19 cellular contexts compared by ENCODE assay signal in the genomic region with DNA sequence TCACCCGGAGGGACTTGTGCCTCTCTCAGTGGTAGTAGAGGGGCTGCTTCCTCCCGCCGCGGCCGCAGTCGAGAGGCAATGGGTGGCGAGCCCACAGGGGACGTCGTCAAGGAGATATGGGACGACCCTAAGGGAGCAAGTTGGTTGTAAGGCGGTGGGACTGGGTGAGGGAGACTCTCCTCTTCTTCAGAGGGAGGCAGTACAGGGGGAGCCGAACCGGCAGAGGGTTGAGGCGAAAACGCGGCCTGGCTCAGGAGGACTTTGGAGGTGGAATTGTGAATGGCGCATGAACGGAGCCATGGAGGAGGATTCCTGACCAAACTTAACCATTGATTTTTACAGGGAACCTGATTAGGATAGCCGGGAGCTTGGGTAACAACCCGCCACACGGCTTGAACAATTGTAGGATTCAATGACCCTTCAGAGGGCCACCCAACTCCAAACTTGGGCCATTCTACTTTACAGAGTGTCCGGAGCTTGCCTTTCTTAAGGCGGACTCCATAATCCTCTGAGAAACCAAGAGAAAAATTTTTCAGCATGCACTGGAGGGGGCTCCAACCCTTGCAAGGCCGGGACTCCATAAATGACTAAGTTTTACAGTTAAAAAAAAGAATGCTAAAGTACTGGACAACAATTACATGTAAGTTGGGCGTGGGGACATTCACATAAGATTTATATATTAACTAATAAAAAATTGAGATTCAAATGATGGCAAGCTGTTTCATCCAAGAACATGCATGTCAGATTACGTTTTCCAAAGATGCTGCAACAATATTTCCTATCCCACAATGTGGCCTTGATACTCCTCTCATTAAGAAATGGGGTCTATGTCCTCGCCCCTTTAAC. TPM values are rescaled to one million over a fixed set of nuclear protein-coding genes. Genes with fewer than 3 reads are reported as not detected.
DNase-seq lines count a peak whose midpoint lies in the region; ATAC-seq and TF ChIP-seq lines count a peak whose summit lies in the region.
"Had no signal": no experiment of that assay in that cellular context is flagged by ENCODE, and none has a peak within 500 bp of the region (broad histone marks: within the 10 kb centered on the region; RNA-seq: fewer than 3 reads in every experiment).

No MANE protein-coding gene starts in this region.

- H3K27ac Mint-ChIP-seq in T-helper 17 cell, result peak overlapping the region; percentile 59
- H3K27ac Mint-ChIP-seq in activated CD8-positive, alpha-beta T cell treated with anti-CD3 and anti-CD28 coated beads for 36 hours, result no peak overlapping the region
- H3K27ac Mint-ChIP-seq: activated CD4-positive, alpha-beta T cell treated with anti-CD3 and anti-CD28 coated beads, Interleukin-2, amount 10 ng/mL, durations not matched to agents 7 days and 5 days; CD8-positive, alpha-beta T cell; stimulated activated effector memory CD8-positive, alpha-beta T cell treated with anti-CD3 and anti-CD28 coated beads, Interleukin-12 subunit alpha, Interleukin-12 subunit beta, amount 100 ng/mL, for 72 hours had no signal

- ATAC-seq in Right ventricle myocardium inferior (no peak), T-helper 17 cell (no peak), HG03175 (IDR thresholded peaks at IDR 0.05; ENCODE audit: unreplicated experiment) (no peak), GM21360 (IDR thresholded peaks at IDR 0.05; ENCODE audit: unreplicated experiment) (no peak)
- no peak for ATAC-seq in activated CD8-positive, alpha-beta T cell treated with anti-CD3 and anti-CD28 coated beads for 36 hours
- ATAC-seq: CD8-positive, alpha-beta T cell; left lobe of liver had no signal

- no peaks in the 10 kb centered on the region for H3K27me3 ChIP-seq in cardiac muscle cell
- H3K27me3 ChIP-seq: upper lobe of left lung had no signal

- peaks cover 6% of the 10 kb centered on the region for H3K4me1 Mint-ChIP-seq in T-helper 17 cell
- peaks cover 22% of the 10 kb centered on the region for H3K4me1 Mint-ChIP-seq in activated CD8-positive, alpha-beta T cell treated with anti-CD3 and anti-CD28 coated beads for 36 hours (ENCODE audit: low read depth)
- H3K4me1 Mint-ChIP-seq: naive B cell had no signal

- no peak for TF ChIP-seq CTCF in cardiac muscle cell (IDR thresholded peaks at IDR 0.05; ENCODE audit: low read depth, low read length)
- TF ChIP-seq CTCF in activated CD8-positive, alpha-beta T cell treated with anti-CD3 and anti-CD28 coated beads for 36 hours (IDR thresholded peaks at IDR 0.05), result no peak

- intact Hi-C loops in Right ventricle myocardium inferior (cut with DNase I), result no loop called here
- intact Hi-C loops in activated CD8-positive, alpha-beta T cell treated with anti-CD3 and anti-CD28 coated beads for 36 hours (cut with micrococcal nuclease), result no loop called here

- peaks cover 3% of the 10 kb centered on the region for H3K36me3 Mint-ChIP-seq in T-helper 17 cell (ENCODE audit: low read depth)
- H3K36me3 Mint-ChIP-seq in activated CD8-positive, alpha-beta T cell treated with anti-CD3 and anti-CD28 coated beads for 36 hours (ENCODE audit: low read depth), result no peaks in the 10 kb centered on the region
- H3K36me3 Mint-ChIP-seq: CD8-positive, alpha-beta T cell; naive B cell; stimulated activated effector memory CD8-positive, alpha-beta T cell treated with anti-CD3 and anti-CD28 coated beads, Interleukin-12 subunit alpha, Interleukin-12 subunit beta, amount 100 ng/mL, for 72 hours had no signal

- H3K27me3 Mint-ChIP-seq in T-helper 17 cell, result peaks cover 8% of the 10 kb centered on the region
- peaks cover 6% of the 10 kb centered on the region for H3K27me3 Mint-ChIP-seq in activated CD8-positive, alpha-beta T cell treated with anti-CD3 and anti-CD28 coated beads for 36 hours
- H3K27me3 Mint-ChIP-seq: central memory CD8-positive, alpha-beta T cell; naive B cell had no signal

- DNase-seq in cardiac muscle cell (ENCODE audit: low read depth in 1 of 2, low spot score in 1 of 2) (peak in 1 of 2 donors; percentile 40), Right ventricle myocardium inferior (ENCODE audit: missing footprints) (no peak), T-helper 17 cell (no peak), islet precursor cell (peak; percentile 82), COR-L47 (lab: John Stamatoyannopoulos, UW) (no peak)
- DNase-seq in activated CD8-positive, alpha-beta T cell treated with anti-CD3 and anti-CD28 coated beads for 36 hours, result no peak
- DNase-seq: activated CD4-positive, alpha-beta T cell treated with anti-CD3 and anti-CD28 coated beads, Interleukin-2, amount 10 ng/mL, durations not matched to agents 7 days and 5 days; activated T-cell treated with anti-CD3 and anti-CD28 coated beads, Interleukin-2, amount 50 U/mL, for 4 hours; CD8-positive, alpha-beta T cell; KG1; naive B cell; NCI-H510A treated with DMSO at 0.1 percent for 48 hours had no signal

- peak overlapping the region; percentile 26 for H3K4me3 ChIP-seq in cardiac muscle cell
- H3K4me3 ChIP-seq: upper lobe of left lung had no signal

- POLR2A ChIA-PET in activated CD8-positive, alpha-beta T cell treated with anti-CD3 and anti-CD28 coated beads for 36 hours (lab: Charles Lee), result interaction anchor here (0.8 kb wide), 1 partner anchor 11 kb away, joined by 3 read pairs; no protein-coding TSS in a partner anchor

- H3K36me3 ChIP-seq in cardiac muscle cell, result no peaks in the 10 kb centered on the region
- H3K36me3 ChIP-seq: upper lobe of left lung had no signal

- H3K9me3 ChIP-seq in cardiac muscle cell (ENCODE audit: low read depth) (no peaks in the 10 kb centered on the region), T-helper 17 cell (ENCODE audit: control insufficient read depth, low read length, poor library complexity, severe bottlenecking) (no peaks in the 10 kb centered on the region)
- H3K9me3 ChIP-seq: upper lobe of left lung had no signal

- CTCF ChIA-PET in activated CD8-positive, alpha-beta T cell treated with anti-CD3 and anti-CD28 coated beads for 36 hours (lab: Charles Lee), result interaction anchor here (1.2 to 1.9 kb wide), 2 partner anchors 15 to 20 kb away, joined by 3 to 4 read pairs; no protein-coding TSS in a partner anchor

- no peak overlapping the region for H3K4me3 Mint-ChIP-seq in T-helper 17 cell
- H3K4me3 Mint-ChIP-seq in activated CD8-positive, alpha-beta T cell treated with anti-CD3 and anti-CD28 coated beads for 36 hours, result no peak overlapping the region
- H3K4me3 Mint-ChIP-seq: activated CD4-positive, alpha-beta T cell treated with anti-CD3 and anti-CD28 coated beads, Interleukin-2, amount 10 ng/mL, durations not matched to agents 7 days and 5 days; activated T-cell treated with anti-CD3 and anti-CD28 coated beads, Interleukin-2, amount 50 U/mL, for 4 hours; CD8-positive, alpha-beta T cell; central memory CD8-positive, alpha-beta T cell; stimulated activated effector memory CD8-positive, alpha-beta T cell treated with anti-CD3 and anti-CD28 coated beads, Interleukin-12 subunit alpha, Interleukin-12 subunit beta, amount 100 ng/mL, for 72 hours had no signal

- H3K9me3 Mint-ChIP-seq in activated CD8-positive, alpha-beta T cell treated with anti-CD3 and anti-CD28 coated beads for 36 hours, result no peaks in the 10 kb centered on the region
- H3K9me3 Mint-ChIP-seq: activated CD4-positive, alpha-beta T cell treated with anti-CD3 and anti-CD28 coated beads, Interleukin-2, amount 10 ng/mL, durations not matched to agents 7 days and 5 days; activated T-cell treated with anti-CD3 and anti-CD28 coated beads, Interleukin-2, amount 50 U/mL, for 4 hours; CD8-positive, alpha-beta T cell; central memory CD8-positive, alpha-beta T cell; naive B cell; stimulated activated effector memory CD8-positive, alpha-beta T cell treated with anti-CD3 and anti-CD28 coated beads, Interleukin-12 subunit alpha, Interleukin-12 subunit beta, amount 100 ng/mL, for 72 hours had no signal

- H3K27ac ChIP-seq in cardiac muscle cell, result peak overlapping the region; percentile 96
- H3K27ac ChIP-seq: upper lobe of left lung had no signal

- H3K4me1 ChIP-seq in cardiac muscle cell (ENCODE audit: low read depth), result peaks cover 48% of the 10 kb centered on the region

RNA-seq across cellular contexts. Expression of a gene that starts 19.4 kb away (rescaled TPM):
- 343 and 477 TPM in 2 replicates for total RNA-seq in cardiac muscle cell
- 455 and 589 TPM in 2 replicates for polyA plus RNA-seq in cardiac muscle cell
- 76.5 TPM for total RNA-seq in Right ventricle myocardium inferior
- total RNA-seq in T-helper 17 cell, result 1 to 10 TPM in 1 of 2 donors, under 1 TPM in 1; 0.92 to 2.5 TPM
- 1 to 10 TPM in 1 of 2 experiments, under 1 TPM in 1; 0.50 to 1.1 TPM for total RNA-seq in activated CD8-positive, alpha-beta T cell treated with anti-CD3 and anti-CD28 coated beads for 36 hours

RNA-seq across cellular contexts. Expression of a gene that starts 28.9 kb away (rescaled TPM):
- total RNA-seq in cardiac muscle cell, result 0.45 and 1.0 TPM in 2 replicates
- 1.3 and 1.8 TPM in 2 replicates for polyA plus RNA-seq in cardiac muscle cell
- total RNA-seq in Right ventricle myocardium inferior, result not detected
- total RNA-seq in T-helper 17 cell, result not detected
- not detected for total RNA-seq in activated CD8-positive, alpha-beta T cell treated with anti-CD3 and anti-CD28 coated beads for 36 hours
- total RNA-seq: A673; activated CD4-positive, alpha-beta T cell treated with anti-CD3 and anti-CD28 coated beads, Interleukin-2, amount 10 ng/mL, durations not matched to agents 7 days and 5 days; activated T-cell treated with anti-CD3 and anti-CD28 coated beads, Interleukin-2, amount 50 U/mL, for 4 hours; CD8-positive, alpha-beta T cell had no signal

Comparison
In these comparisons a context has a peak if more than half of its experiments do, and no peak if none do; other contexts are left out.
1. RNA of a gene that starts 19.4 kb away (total RNA-seq): 343 to 477 TPM in cardiac muscle cell and 76.5 TPM in Right ventricle myocardium inferior (single experiment); 0.92 to 2.5 TPM in T-helper 17 cell and 0.50 to 1.1 TPM in activated CD8-positive, alpha-beta T cell treated with anti-CD3 and anti-CD28 coated beads for 36 hours; every median in the first group is over 10 times any median in the second.